ENCODE assay signal across 17 cellular contexts in the genomic region with DNA sequence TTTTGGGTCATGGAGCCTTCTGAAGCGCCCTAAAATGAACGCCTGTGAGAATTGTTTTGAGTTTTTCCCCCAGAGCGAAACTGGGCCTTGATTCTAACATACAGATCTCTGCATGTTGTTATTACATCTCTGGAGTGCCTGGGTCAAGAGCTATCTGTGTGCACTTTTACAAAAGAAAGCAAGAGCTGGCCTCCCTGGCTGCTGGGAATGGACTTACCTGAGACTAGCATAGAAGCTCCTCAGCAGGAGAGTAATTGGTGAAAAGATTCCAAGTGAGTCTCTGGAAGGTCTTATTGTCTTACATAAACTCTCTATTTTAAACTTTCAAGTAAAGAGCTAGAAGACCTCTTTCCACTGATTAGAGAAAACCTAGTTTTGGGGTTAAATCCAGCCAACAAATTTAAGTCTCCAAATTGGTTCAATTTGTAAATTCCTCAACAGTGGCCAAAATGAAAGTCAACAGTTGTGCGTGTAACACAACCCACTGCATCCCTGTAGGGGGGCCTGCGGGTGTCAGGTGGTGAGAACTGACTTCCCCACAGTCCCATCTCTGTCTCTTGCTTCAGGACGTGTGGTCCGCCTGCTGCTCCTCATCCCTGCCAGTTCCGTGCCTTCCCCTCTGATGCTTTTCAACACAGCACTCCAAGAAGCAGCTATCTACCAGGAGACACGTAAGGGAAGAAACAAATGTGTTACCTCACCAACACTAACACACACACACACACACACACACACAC.
A peak's percentile ranks its signal among the peaks of the same experiment; 100 is the strongest.
DNase-seq lines count a peak whose midpoint lies in the region; FAIRE-seq and TF ChIP-seq lines count a peak whose summit lies in the region.
"Had no signal": no experiment of that assay in that cellular context is flagged by ENCODE, and none has a peak within 500 bp of the region (broad histone marks: within the 10 kb centered on the region; RNA-seq: fewer than 3 reads in every experiment).

No MANE protein-coding gene starts in this region.

- peak overlapping the region in 1 of 3 experiments; percentile 5; a peak in 1 of 7 replicates for H3K27ac Mint-ChIP-seq in H9
- H3K27ac Mint-ChIP-seq: CD4-positive, CD25-positive, alpha-beta regulatory T cell had no signal

- H3K4me2 ChIP-seq in H9 (ENCODE audit: insufficient read depth, insufficient read length, low read length), result no peak overlapping the region
- H3K4me2 ChIP-seq: BLaER1 treated with 17β-estradiol and CSF1 and Interleukin-3, amounts not matched to agents 10 nM and 100 nM had no signal

- no peak overlapping the region for H3K18ac ChIP-seq in H9 (ENCODE audit: insufficient read length, low read depth, low read length)

- H3K27me3 ChIP-seq in H9 (ENCODE audit: insufficient read depth, low read length) (no peaks in the 10 kb centered on the region), bronchial epithelial cell (ENCODE audit: control insufficient read depth, insufficient read depth, low read length) (no peaks in the 10 kb centered on the region), iPS-20b (ENCODE audit: insufficient read depth, low read length) (peaks cover 13% of the 10 kb centered on the region; the same call in 1 of the 2 replicates), tibial nerve (no peaks in the 10 kb centered on the region)
- H3K27me3 ChIP-seq: BLaER1 treated with 17β-estradiol and CSF1 and Interleukin-3, amounts not matched to agents 10 nM and 100 nM had no signal

- no peaks in the 10 kb centered on the region for H3K79me2 ChIP-seq in H9 (ENCODE audit: insufficient read depth, low read length)

- H3K36me3 ChIP-seq in bronchial epithelial cell (ENCODE audit: control insufficient read depth, insufficient read depth, low read length) (no peaks in the 10 kb centered on the region), iPS-20b (ENCODE audit: insufficient read depth, low read depth, low read length) (no peaks in the 10 kb centered on the region), tibial nerve (no peaks in the 10 kb centered on the region)
- H3K36me3 ChIP-seq: BLaER1 treated with 17β-estradiol and CSF1 and Interleukin-3, amounts not matched to agents 10 nM and 100 nM; HAP-1 had no signal

- peaks cover 26 to 33% of the 10 kb centered on the region in 2 experiments for H3K4me1 Mint-ChIP-seq in H9
- H3K4me1 Mint-ChIP-seq: CD4-positive, CD25-positive, alpha-beta regulatory T cell had no signal

- H3T11ph ChIP-seq in H9 (ENCODE audit: low read length), result no peak overlapping the region

- H3K14ac ChIP-seq in H9 (ENCODE audit: insufficient read depth, low read length), result no peak overlapping the region

- H2BK15ac ChIP-seq in H9 (ENCODE audit: low read depth, low read length), result no peak overlapping the region

- no peak overlapping the region for H4K8ac ChIP-seq in H9 (replicated peaks; ENCODE audit: insufficient read length, low read depth, low read length)

- peak overlapping the region; percentile 16 to 30; a peak in 4 of 5 replicates for H3K4me3 Mint-ChIP-seq in H9
- H3K4me3 Mint-ChIP-seq: CD4-positive, CD25-positive, alpha-beta regulatory T cell had no signal

- no peak for TF ChIP-seq POLR2A in tibial nerve (IDR thresholded peaks at IDR 0.05)

- no peaks in the 10 kb centered on the region for H3K79me1 ChIP-seq in H9 (ENCODE audit: insufficient read depth, low read depth, low read length, poor library complexity, severe bottlenecking)

- no peak overlapping the region for H3K23ac ChIP-seq in H9 (ENCODE audit: insufficient read length, low read depth, low read length)

- H3K27ac ChIP-seq in H9 (ENCODE audit: insufficient read length, low read depth, low read length) (no peak overlapping the region), iPS-20b (ENCODE audit: low read length) (no peak overlapping the region), tibial nerve (no peak overlapping the region)
- H3K27ac ChIP-seq: BLaER1 treated with 17β-estradiol and CSF1 and Interleukin-3, amounts not matched to agents 10 nM and 100 nM; HL-60 had no signal

- no peak overlapping the region for H2BK12ac ChIP-seq in H9 (ENCODE audit: insufficient read length, low read depth, low read length)

- no peak overlapping the region for H2AK5ac ChIP-seq in H9 (ENCODE audit: insufficient read length, low read length)

- no peak for TF ChIP-seq EP300 in tibial nerve (IDR thresholded peaks at IDR 0.05)

- no peaks in the 10 kb centered on the region for H3K23me2 ChIP-seq in H9 (ENCODE audit: insufficient read length, low read depth, low read length, poor library complexity, severe bottlenecking)

- H3K9me3 ChIP-seq in H9 (ENCODE audit: control insufficient read depth, low read depth, low read length) (no peaks in the 10 kb centered on the region), iPS-20b (ENCODE audit: insufficient read depth, low read depth, low read length) (no peaks in the 10 kb centered on the region), tibial nerve (no peaks in the 10 kb centered on the region)
- H3K9me3 ChIP-seq: HAP-1 had no signal

- H3K9me3 Mint-ChIP-seq in H9, result peaks cover 8 to 20% of the 10 kb centered on the region in 2 experiments

- H4K20me1 ChIP-seq in H9 (ENCODE audit: control insufficient read depth, insufficient read depth, insufficient read length), result no peaks in the 10 kb centered on the region
- H4K20me1 ChIP-seq: BLaER1 treated with 17β-estradiol and CSF1 and Interleukin-3, amounts not matched to agents 10 nM and 100 nM had no signal

- TF ChIP-seq CTCF in H9 (conservative IDR thresholded peaks at IDR 0.05), result no peak
- TF ChIP-seq CTCF in bronchial epithelial cell (IDR thresholded peaks at IDR 0.05; ENCODE audit: insufficient read depth, low read length, severe bottlenecking), result no peak
- TF ChIP-seq CTCF in tibial nerve (IDR thresholded peaks at IDR 0.05), result no peak
- no peak for TF ChIP-seq CTCF in GM10266 (IDR thresholded peaks at IDR 0.05; ENCODE audit: control insufficient read depth, insufficient read depth, low read depth, missing control alignments)

- DNase-seq in H9 (no peak), bronchial epithelial cell (ENCODE audit: low read depth) (no peak), tibial nerve (ENCODE audit: low spot score in 2 of 2) (no peak), GM10266 (ENCODE audit: extremely low spot score) (no peak), NCI-H187 treated with DMSO at 0.1 percent for 48 hours (lab: John Stamatoyannopoulos, UW) (no peak)
- no peak for DNase-seq in activated CD4-positive, alpha-beta T cell treated with anti-CD3 and anti-CD28 coated beads for 1 hour
- DNase-seq: ACHN; CD4-positive, CD25-positive, alpha-beta regulatory T cell; DMS53; GF-D8; IMR-90; KBM-7 had no signal

- no peak overlapping the region for H2BK120ac ChIP-seq in H9 (ENCODE audit: low read depth, low read length, poor library complexity, severe bottlenecking)

- H3K4ac ChIP-seq in H9 (ENCODE audit: low read depth, low read length), result no peak overlapping the region

- no peak overlapping the region for H2BK5ac ChIP-seq in H9 (ENCODE audit: insufficient read length, low read length)

- H3K9ac ChIP-seq in H9 (ENCODE audit: extremely low read depth, insufficient read length, low read length) (no peak overlapping the region), iPS-20b (ENCODE audit: low read depth, low read length) (no peak overlapping the region)
- H3K9ac ChIP-seq: BLaER1 treated with 17β-estradiol and CSF1 and Interleukin-3, amounts not matched to agents 10 nM and 100 nM had no signal

- H4K5ac ChIP-seq in H9 (ENCODE audit: insufficient read length, low read depth, low read length), result no peak overlapping the region

- H3K56ac ChIP-seq in H9 (ENCODE audit: insufficient read length, low read depth, low read length), result no peak overlapping the region

- peaks cover 0 to 19% (median 0%) of the 10 kb centered on the region in 3 experiments; a peak in 3 of 7 replicates for H3K36me3 Mint-ChIP-seq in H9 (ENCODE audit: insufficient read depth in 1 of 3, low read depth in 3 of 3)
- H3K36me3 Mint-ChIP-seq: CD4-positive, CD25-positive, alpha-beta regulatory T cell had no signal

- 0 out of 2 replicates have a peak, but pooled peaks cover 5% of the 10 kb centered on the region for H3K4me1 ChIP-seq in H9 (ENCODE audit: insufficient read depth, low read length)
- H3K4me1 ChIP-seq in iPS-20b (ENCODE audit: insufficient read depth, low read length), result peaks cover 18% of the 10 kb centered on the region
- H3K4me1 ChIP-seq in tibial nerve, result no peaks in the 10 kb centered on the region
- H3K4me1 ChIP-seq: BLaER1 treated with 17β-estradiol and CSF1 and Interleukin-3, amounts not matched to agents 10 nM and 100 nM; HAP-1 had no signal

- H2AFZ ChIP-seq in H9 (ENCODE audit: low read length), result no peak overlapping the region

- no peak overlapping the region for H3K4me3 ChIP-seq in bronchial epithelial cell (ENCODE audit: low read depth, low read length)
- H3K4me3 ChIP-seq in iPS-20b (ENCODE audit: low read length), result peak overlapping the region; percentile 30; the same call in 1 of the 2 replicates
- no peak overlapping the region for H3K4me3 ChIP-seq in tibial nerve
- H3K4me3 ChIP-seq: BLaER1 treated with 17β-estradiol and CSF1 and Interleukin-3, amounts not matched to agents 10 nM and 100 nM; HAP-1 had no signal

- H2BK20ac ChIP-seq in H9 (ENCODE audit: low read depth, low read length, poor library complexity, severe bottlenecking), result no peak overlapping the region

- FAIRE-seq in bronchial epithelial cell (lab: Jason Lieb, UNC), result peak; percentile 68
- FAIRE-seq: GM18507 had no signal

- no peak overlapping the region for H4K91ac ChIP-seq in H9 (ENCODE audit: insufficient read length, low read depth, low read length)

- H3K27me3 Mint-ChIP-seq in H9 (ENCODE audit: low read depth), result peaks cover 68% of the 10 kb centered on the region

- WGBS in H9 (ENCODE audit: extremely low coverage, insufficient read length, low lambda C conversion rate), result no CpG with 5 or more reads among the region's 9 CpGs
- 88 to 91% methylated on average over 9 of the region's 9 CpGs for whole genome bisulfite sequencing in tibial nerve, 2 donors
